In the genomic region with DNA sequence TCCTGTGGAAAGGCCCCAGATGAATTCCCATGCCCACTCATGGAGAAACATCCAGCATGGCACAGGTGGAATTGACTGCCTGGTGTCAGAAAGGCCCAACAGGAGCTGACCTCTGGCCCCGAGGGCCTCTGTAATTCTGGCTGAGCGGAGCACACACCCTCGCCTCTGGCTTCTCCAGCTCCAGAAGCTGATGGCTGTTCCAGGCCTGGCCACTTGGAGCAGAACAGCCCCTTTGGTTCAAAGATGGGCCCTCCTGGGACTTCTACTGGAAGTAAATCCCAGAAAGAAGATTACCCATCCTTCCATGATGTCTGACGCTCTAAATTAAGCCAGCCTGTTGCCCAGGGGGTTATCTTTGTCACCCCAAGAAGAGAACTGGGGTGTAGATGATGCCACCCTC, we compare ENCODE assay signal across 23 cellular contexts.
A peak's percentile ranks its signal among the peaks of the same experiment; 100 is the strongest.
DNase-seq lines count a peak whose midpoint lies in the region; ATAC-seq, FAIRE-seq and TF ChIP-seq lines count a peak whose summit lies in the region.
"Had no signal": no experiment of that assay in that cellular context is flagged by ENCODE, and none has a peak within 500 bp of the region (broad histone marks: within the 10 kb centered on the region; RNA-seq: fewer than 3 reads in every experiment).

No MANE protein-coding gene starts in this region.

- POLR2A ChIA-PET in WTC11 (lab: Charles Lee), result no interaction called here
- POLR2A ChIA-PET in activated CD8-positive, alpha-beta T cell treated with anti-CD3 and anti-CD28 coated beads for 36 hours (lab: Charles Lee), result no interaction called here

- ATAC-seq in GM23338 (peak; percentile 81), WTC11 (peak; percentile 68), left colon (no peak)
- no peak for ATAC-seq in activated CD8-positive, alpha-beta T cell treated with anti-CD3 and anti-CD28 coated beads for 36 hours

- no peak for FAIRE-seq in D721Med (lab: Jason Lieb, UNC)
- FAIRE-seq: GM19239, H1 had no signal

- H4K20me1 ChIP-seq in GM23338 (replicated peaks; ENCODE audit: insufficient read depth), result no peaks in the 10 kb centered on the region
- H4K20me1 ChIP-seq in neural progenitor cell (ENCODE audit: low read depth), result no peaks in the 10 kb centered on the region
- H4K20me1 ChIP-seq: BLaER1 had no signal

- H3K9me3 ChIP-seq in neural progenitor cell (ENCODE audit: low read depth), result peaks cover 4% of the 10 kb centered on the region
- H3K9me3 ChIP-seq: SK-N-SH had no signal

- no peaks in the 10 kb centered on the region for H3K9me2 ChIP-seq in GM23338 (ENCODE audit: insufficient read depth)
- H3K9me2 ChIP-seq: SK-N-SH had no signal

- no peaks in the 10 kb centered on the region for H3K27me3 ChIP-seq in GM23338 (ENCODE audit: insufficient read depth)
- H3K27me3 ChIP-seq in neural progenitor cell, result no peaks in the 10 kb centered on the region
- H3K27me3 ChIP-seq: BLaER1 had no signal

- H3K4me3 ChIP-seq in GM23338 (no peak overlapping the region), neural progenitor cell (no peak overlapping the region)
- H3K4me3 ChIP-seq: BLaER1, PC-9 had no signal

- H3K36me3 Mint-ChIP-seq in GM23338 (ENCODE audit: low read depth), result peaks cover 6% of the 10 kb centered on the region; the same call in 2 of the 3 replicates
- H3K36me3 Mint-ChIP-seq in WTC11, result peaks cover 16% of the 10 kb centered on the region
- H3K36me3 Mint-ChIP-seq in neural progenitor cell, result no peaks in the 10 kb centered on the region
- H3K36me3 Mint-ChIP-seq in activated CD8-positive, alpha-beta T cell treated with anti-CD3 and anti-CD28 coated beads for 36 hours (ENCODE audit: low read depth), result no peaks in the 10 kb centered on the region
- H3K36me3 Mint-ChIP-seq: CD4-positive, alpha-beta memory T cell had no signal

- no peak for DNase-seq in D721Med (ENCODE audit: insufficient read length, low spot score)
- DNase-seq in GM23338 (ENCODE audit: low spot score), result peak; percentile 7
- DNase-seq in WTC11 (ENCODE audit: low spot score), result peak; percentile 25
- DNase-seq in neural progenitor cell (ENCODE audit: low spot score), result peak; percentile 19
- no peak for DNase-seq in left colon
- DNase-seq in NAMALWA (ENCODE audit: low spot score), result no peak
- DNase-seq in activated CD8-positive, alpha-beta T cell treated with anti-CD3 and anti-CD28 coated beads for 36 hours, result no peak
- DNase-seq: ACHN; Caco-2; CD4-positive, alpha-beta memory T cell; DMS153; IMR-90; NCI-H1694; NCI-H2081; NCI-H2171; NCI-H524 treated with DMSO at 0.1 percent for 48 hours; PC-9; SIG-M5; SK-N-SH had no signal

- H3K36me3 ChIP-seq in GM23338 (ENCODE audit: insufficient read depth), result no peaks in the 10 kb centered on the region
- H3K36me3 ChIP-seq in neural progenitor cell, result no peaks in the 10 kb centered on the region
- H3K36me3 ChIP-seq: BLaER1 had no signal

- H3K4me2 ChIP-seq in GM23338 (no peak overlapping the region), neural progenitor cell (no peak overlapping the region)
- H3K4me2 ChIP-seq: BLaER1, PC-9, SK-N-SH had no signal

- H3K27ac Mint-ChIP-seq in GM23338, result no peak overlapping the region
- no peak overlapping the region for H3K27ac Mint-ChIP-seq in WTC11
- H3K27ac Mint-ChIP-seq in neural progenitor cell, result no peak overlapping the region
- no peak overlapping the region for H3K27ac Mint-ChIP-seq in activated CD8-positive, alpha-beta T cell treated with anti-CD3 and anti-CD28 coated beads for 36 hours
- H3K27ac Mint-ChIP-seq: CD4-positive, alpha-beta memory T cell had no signal

- H3F3A ChIP-seq in GM23338 (replicated peaks; ENCODE audit: low read depth), result no peaks in the 10 kb centered on the region
- H3F3A ChIP-seq in neural progenitor cell (ENCODE audit: low read depth), result no peaks in the 10 kb centered on the region

- peaks cover 10% of the 10 kb centered on the region for H3K27me3 Mint-ChIP-seq in GM23338 (ENCODE audit: insufficient read depth, low read depth, poor library complexity)
- peaks cover 76% of the 10 kb centered on the region for H3K27me3 Mint-ChIP-seq in WTC11 (ENCODE audit: low read depth)
- H3K27me3 Mint-ChIP-seq in neural progenitor cell (ENCODE audit: insufficient read depth, low read depth), result peaks cover 6% of the 10 kb centered on the region
- peaks cover 7% of the 10 kb centered on the region for H3K27me3 Mint-ChIP-seq in activated CD8-positive, alpha-beta T cell treated with anti-CD3 and anti-CD28 coated beads for 36 hours

- TF ChIP-seq CTCF in D721Med (IDR thresholded peaks at IDR 0.05; ENCODE audit: insufficient read depth, missing control alignments), result peak; percentile 20
- no peak for TF ChIP-seq CTCF in GM23338 (conservative IDR thresholded peaks at IDR 0.05; ENCODE audit: low read depth in 2 of 2)
- no peak for TF ChIP-seq CTCF in WTC11 (IDR thresholded peaks at IDR 0.05)
- TF ChIP-seq CTCF in neural progenitor cell (IDR thresholded peaks at IDR 0.05), result peak; percentile 33
- no peak for TF ChIP-seq CTCF in activated CD8-positive, alpha-beta T cell treated with anti-CD3 and anti-CD28 coated beads for 36 hours (IDR thresholded peaks at IDR 0.05)

- intact Hi-C loops in left colon (cut with DNase I, micrococcal nuclease), result no loop called here
- intact Hi-C loops in activated CD8-positive, alpha-beta T cell treated with anti-CD3 and anti-CD28 coated beads for 36 hours (cut with micrococcal nuclease), result no loop called here

- H3K4me1 Mint-ChIP-seq in GM23338 (no peaks in the 10 kb centered on the region; the same call in 2 of the 3 replicates), WTC11 (no peaks in the 10 kb centered on the region), neural progenitor cell (peaks cover 9% of the 10 kb centered on the region)
- no peaks in the 10 kb centered on the region for H3K4me1 Mint-ChIP-seq in activated CD8-positive, alpha-beta T cell treated with anti-CD3 and anti-CD28 coated beads for 36 hours (ENCODE audit: low read depth)
- H3K4me1 Mint-ChIP-seq: CD4-positive, alpha-beta memory T cell had no signal

- H2AFZ ChIP-seq in GM23338 (no peak overlapping the region), neural progenitor cell (replicated peaks) (no peak overlapping the region)
- H2AFZ ChIP-seq: PC-9 had no signal

- H3K27ac ChIP-seq in GM23338 (ENCODE audit: low read depth) (no peak overlapping the region), neural progenitor cell (no peak overlapping the region)
- H3K27ac ChIP-seq: BLaER1, PC-9, RWPE1 had no signal

- CTCF ChIA-PET in WTC11 (lab: Charles Lee), result interaction anchor here (0.8 to 1.3 kb wide), 4 partner anchors 9 to 252 kb away, joined by 3 read pairs; no protein-coding TSS in a partner anchor
- CTCF ChIA-PET in activated CD8-positive, alpha-beta T cell treated with anti-CD3 and anti-CD28 coated beads for 36 hours (lab: Charles Lee), result no interaction called here

- no peak overlapping the region for H3K9ac ChIP-seq in neural progenitor cell
- H3K9ac ChIP-seq: BLaER1, SK-N-SH had no signal

- H3K4me1 ChIP-seq in GM23338 (ENCODE audit: insufficient read depth) (no peaks in the 10 kb centered on the region), neural progenitor cell (no peaks in the 10 kb centered on the region)
- H3K4me1 ChIP-seq: BLaER1, Caco-2 had no signal

- H3K9me3 Mint-ChIP-seq in GM23338 (peaks cover 16% of the 10 kb centered on the region), WTC11 (peaks cover 24% of the 10 kb centered on the region), neural progenitor cell (peaks cover 16% of the 10 kb centered on the region)
- H3K9me3 Mint-ChIP-seq in activated CD8-positive, alpha-beta T cell treated with anti-CD3 and anti-CD28 coated beads for 36 hours, result peaks cover 14% of the 10 kb centered on the region

- no peaks in the 10 kb centered on the region for H3K79me2 ChIP-seq in GM23338 (replicated peaks; ENCODE audit: insufficient read depth)
- H3K79me2 ChIP-seq in neural progenitor cell (ENCODE audit: low read depth), result no peaks in the 10 kb centered on the region

- H3K4me3 Mint-ChIP-seq in GM23338, result no peak overlapping the region
- H3K4me3 Mint-ChIP-seq in WTC11, result no peak overlapping the region
- no peak overlapping the region for H3K4me3 Mint-ChIP-seq in neural progenitor cell
- H3K4me3 Mint-ChIP-seq in activated CD8-positive, alpha-beta T cell treated with anti-CD3 and anti-CD28 coated beads for 36 hours, result no peak overlapping the region
- H3K4me3 Mint-ChIP-seq: CD4-positive, alpha-beta memory T cell had no signal

TF ChIP-seq in GM23338, 12 proteins besides CTCF, POLR2A, EP300 and RAD21 (continues in another document):
- TF ChIP-seq JUNB (IDR thresholded peaks at IDR 0.05; ENCODE audit: unreplicated experiment), result no peak
- TF ChIP-seq NANOG (IDR thresholded peaks at IDR 0.05; ENCODE audit: borderline replicate concordance), result no peak
- no peak for TF ChIP-seq STAT1 (IDR thresholded peaks at IDR 0.05; ENCODE audit: unreplicated experiment)
- no peak for TF ChIP-seq CREB1 (CRISPR knock-in tag; IDR thresholded peaks at IDR 0.05; ENCODE audit: low read depth)

TF ChIP-seq in WTC11, 78 proteins besides CTCF, POLR2A, EP300 and RAD21 (continues in another document):
- TF ChIP-seq, protein P1, sequence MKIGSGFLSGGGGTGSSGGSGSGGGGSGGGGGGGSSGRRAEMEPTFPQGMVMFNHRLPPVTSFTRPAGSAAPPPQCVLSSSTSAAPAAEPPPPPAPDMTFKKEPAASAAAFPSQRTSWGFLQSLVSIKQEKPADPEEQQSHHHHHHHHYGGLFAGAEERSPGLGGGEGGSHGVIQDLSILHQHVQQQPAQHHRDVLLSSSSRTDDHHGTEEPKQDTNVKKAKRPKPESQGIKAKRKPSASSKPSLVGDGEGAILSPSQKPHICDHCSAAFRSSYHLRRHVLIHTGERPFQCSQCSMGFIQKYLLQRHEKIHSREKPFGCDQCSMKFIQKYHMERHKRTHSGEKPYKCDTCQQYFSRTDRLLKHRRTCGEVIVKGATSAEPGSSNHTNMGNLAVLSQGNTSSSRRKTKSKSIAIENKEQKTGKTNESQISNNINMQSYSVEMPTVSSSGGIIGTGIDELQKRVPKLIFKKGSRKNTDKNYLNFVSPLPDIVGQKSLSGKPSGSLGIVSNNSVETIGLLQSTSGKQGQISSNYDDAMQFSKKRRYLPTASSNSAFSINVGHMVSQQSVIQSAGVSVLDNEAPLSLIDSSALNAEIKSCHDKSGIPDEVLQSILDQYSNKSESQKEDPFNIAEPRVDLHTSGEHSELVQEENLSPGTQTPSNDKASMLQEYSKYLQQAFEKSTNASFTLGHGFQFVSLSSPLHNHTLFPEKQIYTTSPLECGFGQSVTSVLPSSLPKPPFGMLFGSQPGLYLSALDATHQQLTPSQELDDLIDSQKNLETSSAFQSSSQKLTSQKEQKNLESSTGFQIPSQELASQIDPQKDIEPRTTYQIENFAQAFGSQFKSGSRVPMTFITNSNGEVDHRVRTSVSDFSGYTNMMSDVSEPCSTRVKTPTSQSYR (CRISPR knock-in tag; IDR thresholded peaks at IDR 0.05), result no peak
- TF ChIP-seq HMGA2 (CRISPR knock-in tag; IDR thresholded peaks at IDR 0.05) (no peak), MXD4 (CRISPR knock-in tag; IDR thresholded peaks at IDR 0.05; ENCODE audit: borderline replicate concordance) (no peak), CREB1 (CRISPR knock-in tag; IDR thresholded peaks at IDR 0.05) (no peak), ZNF317 (CRISPR knock-in tag; IDR thresholded peaks at IDR 0.05; ENCODE audit: borderline replicate concordance, low read depth) (no peak), ETV6 (CRISPR knock-in tag; IDR thresholded peaks at IDR 0.05) (no peak), NR3C1 (CRISPR knock-in tag; conservative IDR thresholded peaks at IDR 0.05; ENCODE audit: low read depth) (no peak), SOX15 (CRISPR knock-in tag; IDR thresholded peaks at IDR 0.05) (no peak)

Comparison
In these comparisons a context has a peak if more than half of its experiments do, and no peak if none do; other contexts are left out.
1. DNase-seq: peak in GM23338 (single experiment), WTC11 (single experiment) and neural progenitor cell (single experiment); none in D721Med (single experiment), left colon (0 of 2), NAMALWA (single experiment) and activated CD8-positive, alpha-beta T cell treated with anti-CD3 and anti-CD28 coated beads for 36 hours (single experiment).
2. CTCF ChIP-seq: peak in D721Med (single experiment) and neural progenitor cell (single experiment); none in GM23338 (0 of 2), WTC11 (single experiment) and activated CD8-positive, alpha-beta T cell treated with anti-CD3 and anti-CD28 coated beads for 36 hours (single experiment).
3. ATAC-seq: peak in GM23338 (single experiment) and WTC11 (single experiment); none in left colon (single experiment) and activated CD8-positive, alpha-beta T cell treated with anti-CD3 and anti-CD28 coated beads for 36 hours (single experiment).